In the genomic region with DNA sequence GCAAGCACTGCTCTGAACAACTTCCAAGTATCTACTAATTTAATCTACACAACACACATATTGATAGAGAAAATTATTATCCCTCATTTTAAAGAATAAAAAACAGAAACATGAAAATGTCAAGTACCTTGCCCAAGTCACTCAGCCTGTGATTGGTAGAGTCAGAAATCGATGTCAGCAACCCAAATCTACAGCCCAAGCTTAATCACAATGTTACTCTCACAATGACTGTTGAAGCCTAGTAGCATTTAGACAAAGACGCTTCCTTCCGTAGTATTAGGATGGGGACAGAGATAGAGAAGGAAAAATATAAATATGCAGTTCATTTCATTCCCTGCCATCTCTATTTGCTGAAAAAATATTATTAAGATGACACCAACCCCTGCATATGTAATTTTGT, we compare ENCODE assay signal across 23 cellular contexts.
DNase-seq lines count a peak whose midpoint lies in the region; ATAC-seq lines count a peak whose summit lies in the region.
"Had no signal": no experiment of that assay in that cellular context is flagged by ENCODE, and none has a peak within 500 bp of the region (broad histone marks: within the 10 kb centered on the region; RNA-seq: fewer than 3 reads in every experiment).

No MANE protein-coding gene starts in this region.

- DNase-seq in activated CD4-positive, CD25-positive, alpha-beta regulatory T cell treated with anti-CD3 and anti-CD28 coated beads, Interleukin-2, amount 50 U/mL, for 72 hours: no peak
- no peak for DNase-seq in activated naive CD4-positive, alpha-beta T cell treated with anti-CD3 and anti-CD28 coated beads, Interleukin-2, amount 10 ng/mL, durations not matched to agents 7 days and 5 days
- DNase-seq in activated naive CD4-positive, alpha-beta T cell (lab: John Stamatoyannopoulos, UW): no peak
- no peak for DNase-seq in stimulated activated effector memory CD8-positive, alpha-beta T cell treated with anti-CD3 and anti-CD28 coated beads, Interleukin-12 subunit alpha, Interleukin-12 subunit beta, amount 100 ng/mL, for 72 hours (ENCODE audit: low spot score in 2 of 2)
- no peak for DNase-seq in Right ventricle myocardium superior
- DNase-seq: ACHN; Caco-2; CD4-positive, alpha-beta T cell; DMS 273 treated with DMSO at 0.1 percent for 48 hours; DMS79 treated with DMSO at 0.1 percent for 48 hours; GM23248; NCI-H1092; NCI-H1436; NCI-H1930; NCI-H510A; NK-92 treated with Interleukin-12 subunit alpha and Interleukin-12 subunit beta, amount 100 ng/mL, for 24 hours; SIG-M5 had no signal

- intact Hi-C loops in Right ventricle myocardium superior (cut with DNase I): loop anchor here (5.0 to 10.0 kb wide), 2 partner anchors 301 to 629 kb away; no protein-coding TSS in a partner anchor

- peak; percentile 44 to 62 for ATAC-seq in activated CD4-positive, CD25-positive, alpha-beta regulatory T cell treated with anti-CD3 and anti-CD28 coated beads, Interleukin-2, amount 50 U/mL, for 24 hours
- peak; percentile 77 for ATAC-seq in activated T-helper 17 cell treated with anti-CD3 and anti-CD28 coated beads, Interleukin-2, amount 50 U/mL, for 72 hours (replicated peaks)
- ATAC-seq in stimulated activated effector memory CD8-positive, alpha-beta T cell treated with anti-CD3 and anti-CD28 coated beads, Interleukin-12 subunit alpha, Interleukin-12 subunit beta, amount 100 ng/mL, for 72 hours: peak; percentile 83
- ATAC-seq in HG02981 (IDR thresholded peaks at IDR 0.05; ENCODE audit: unreplicated experiment): no peak
- ATAC-seq in Right ventricle myocardium superior (ENCODE audit: poor library complexity): no peak
- ATAC-seq: GM12878, HepG2, K562 had no signal

- H3K36me3 Mint-ChIP-seq in activated naive CD4-positive, alpha-beta T cell treated with anti-CD3 and anti-CD28 coated beads, Interleukin-2, amount 10 ng/mL, durations not matched to agents 7 days and 5 days: peaks cover 41% of the 10 kb centered on the region
- peaks cover 90% of the 10 kb centered on the region for H3K36me3 Mint-ChIP-seq in activated T-helper 17 cell treated with anti-CD3 and anti-CD28 coated beads, Interleukin-2, amount 50 U/mL, for 72 hours (ENCODE audit: low read depth)
- H3K36me3 Mint-ChIP-seq in stimulated activated effector memory CD8-positive, alpha-beta T cell treated with anti-CD3 and anti-CD28 coated beads, Interleukin-12 subunit alpha, Interleukin-12 subunit beta, amount 100 ng/mL, for 72 hours: peaks cover 66% of the 10 kb centered on the region

- peaks cover 20% of the 10 kb centered on the region for H3K4me1 Mint-ChIP-seq in activated naive CD4-positive, alpha-beta T cell treated with anti-CD3 and anti-CD28 coated beads, Interleukin-2, amount 10 ng/mL, durations not matched to agents 7 days and 5 days
- H3K4me1 Mint-ChIP-seq in activated T-helper 17 cell treated with anti-CD3 and anti-CD28 coated beads, Interleukin-2, amount 50 U/mL, for 72 hours: peaks cover 5% of the 10 kb centered on the region
- H3K4me1 Mint-ChIP-seq in stimulated activated effector memory CD8-positive, alpha-beta T cell treated with anti-CD3 and anti-CD28 coated beads, Interleukin-12 subunit alpha, Interleukin-12 subunit beta, amount 100 ng/mL, for 72 hours: no peaks in the 10 kb centered on the region

- CTCF ChIA-PET in activated naive CD4-positive, alpha-beta T cell treated with anti-CD3 and anti-CD28 coated beads, Interleukin-2, amount 10 ng/mL, durations not matched to agents 7 days and 5 days (lab: Charles Lee): interaction anchor here (0.8 kb wide), 1 partner anchor 24 kb away, joined by 3 read pairs; no protein-coding TSS in a partner anchor

- no peaks in the 10 kb centered on the region for H3K27me3 Mint-ChIP-seq in activated naive CD4-positive, alpha-beta T cell treated with anti-CD3 and anti-CD28 coated beads, Interleukin-2, amount 10 ng/mL, durations not matched to agents 7 days and 5 days
- H3K27me3 Mint-ChIP-seq in activated T-helper 17 cell treated with anti-CD3 and anti-CD28 coated beads, Interleukin-2, amount 50 U/mL, for 72 hours: no peaks in the 10 kb centered on the region
- H3K27me3 Mint-ChIP-seq: CD4-positive, alpha-beta T cell had no signal

- peak overlapping the region; percentile 39 for H3K27ac Mint-ChIP-seq in activated naive CD4-positive, alpha-beta T cell treated with anti-CD3 and anti-CD28 coated beads, Interleukin-2, amount 10 ng/mL, durations not matched to agents 7 days and 5 days
- peak overlapping the region; percentile 85 for H3K27ac Mint-ChIP-seq in activated T-helper 17 cell treated with anti-CD3 and anti-CD28 coated beads, Interleukin-2, amount 50 U/mL, for 72 hours
- H3K27ac Mint-ChIP-seq in stimulated activated effector memory CD8-positive, alpha-beta T cell treated with anti-CD3 and anti-CD28 coated beads, Interleukin-12 subunit alpha, Interleukin-12 subunit beta, amount 100 ng/mL, for 72 hours: no peak overlapping the region
- H3K27ac Mint-ChIP-seq: CD4-positive, alpha-beta T cell had no signal

- H3K4me3 Mint-ChIP-seq in activated naive CD4-positive, alpha-beta T cell treated with anti-CD3 and anti-CD28 coated beads, Interleukin-2, amount 10 ng/mL, durations not matched to agents 7 days and 5 days: no peak overlapping the region
- no peak overlapping the region for H3K4me3 Mint-ChIP-seq in activated T-helper 17 cell treated with anti-CD3 and anti-CD28 coated beads, Interleukin-2, amount 50 U/mL, for 72 hours
- no peak overlapping the region for H3K4me3 Mint-ChIP-seq in stimulated activated effector memory CD8-positive, alpha-beta T cell treated with anti-CD3 and anti-CD28 coated beads, Interleukin-12 subunit alpha, Interleukin-12 subunit beta, amount 100 ng/mL, for 72 hours
- H3K4me3 Mint-ChIP-seq: CD4-positive, alpha-beta T cell had no signal

- no peaks in the 10 kb centered on the region for H3K9me3 Mint-ChIP-seq in activated naive CD4-positive, alpha-beta T cell treated with anti-CD3 and anti-CD28 coated beads, Interleukin-2, amount 10 ng/mL, durations not matched to agents 7 days and 5 days
- H3K9me3 Mint-ChIP-seq in activated T-helper 17 cell treated with anti-CD3 and anti-CD28 coated beads, Interleukin-2, amount 50 U/mL, for 72 hours: no peaks in the 10 kb centered on the region
- no peaks in the 10 kb centered on the region for H3K9me3 Mint-ChIP-seq in stimulated activated effector memory CD8-positive, alpha-beta T cell treated with anti-CD3 and anti-CD28 coated beads, Interleukin-12 subunit alpha, Interleukin-12 subunit beta, amount 100 ng/mL, for 72 hours
- H3K9me3 Mint-ChIP-seq: CD4-positive, alpha-beta T cell had no signal

Comparison
In these comparisons a context has a peak if more than half of its experiments do, and no peak if none do; other contexts are left out.
1. ATAC-seq: peak in activated CD4-positive, CD25-positive, alpha-beta regulatory T cell treated with anti-CD3 and anti-CD28 coated beads, Interleukin-2, amount 50 U/mL, for 24 hours (2 of 2), activated T-helper 17 cell treated with anti-CD3 and anti-CD28 coated beads, Interleukin-2, amount 50 U/mL, for 72 hours (single experiment) and stimulated activated effector memory CD8-positive, alpha-beta T cell treated with anti-CD3 and anti-CD28 coated beads, Interleukin-12 subunit alpha, Interleukin-12 subunit beta, amount 100 ng/mL, for 72 hours (single experiment); none in HG02981 (single experiment) and Right ventricle myocardium superior (single experiment).